35 cellular contexts compared by ENCODE assay signal in genomic region chr16:79475841-79476240, GRCh38.
DNase-seq lines count a peak whose midpoint lies in the region; ATAC-seq, FAIRE-seq and TF ChIP-seq lines count a peak whose summit lies in the region.
"Had no signal": no experiment of that assay in that cellular context is flagged by ENCODE, and none has a peak within 500 bp of the region (broad histone marks: within the 10 kb centered on the region; RNA-seq: fewer than 3 reads in every experiment).

No MANE protein-coding gene starts in this region.

- peak overlapping the region; percentile 39 for H3K27ac Mint-ChIP-seq in neural progenitor cell
- H3K27ac Mint-ChIP-seq: B cell; CD4-positive, alpha-beta memory T cell; CD4-positive, alpha-beta T cell; CD4-positive, CD25-positive, alpha-beta regulatory T cell; CD8-positive, alpha-beta T cell had no signal

- H3K4me2 ChIP-seq in K562 (ENCODE audit: insufficient read depth, low read length) (no peak overlapping the region), neural progenitor cell (no peak overlapping the region)
- H3K4me2 ChIP-seq: A549; BLaER1; BLaER1 treated with 17β-estradiol and CSF1 and Interleukin-3, amounts not matched to agents 10 nM and 100 nM had no signal

- intact Hi-C loops in K562 (cut with micrococcal nuclease), result no loop called here

- H3K36me3 ChIP-seq in HEK293 (ENCODE audit: control insufficient read depth in 2 of 2, insufficient read depth in 1 of 2, low read length in 2 of 2) (no peaks in the 10 kb centered on the region), K562 (ENCODE audit: control insufficient read depth, insufficient read depth, low read length) (no peaks in the 10 kb centered on the region), neural progenitor cell (no peaks in the 10 kb centered on the region)
- H3K36me3 ChIP-seq: BE2C; BLaER1; BLaER1 treated with 17β-estradiol and CSF1 and Interleukin-3, amounts not matched to agents 10 nM and 100 nM had no signal

- H3K9me3 Mint-ChIP-seq in neural progenitor cell, result no peaks in the 10 kb centered on the region
- H3K9me3 Mint-ChIP-seq: CD14-positive monocyte; CD4-positive, alpha-beta memory T cell; CD4-positive, alpha-beta T cell; CD4-positive, CD25-positive, alpha-beta regulatory T cell; CD8-positive, alpha-beta T cell had no signal

- H3K9me3 ChIP-seq in HEK293 (ENCODE audit: control insufficient read depth, insufficient read depth, low read depth, low read length) (no peaks in the 10 kb centered on the region), K562 (replicated peaks; ENCODE audit: control insufficient read depth, insufficient read depth, low read depth, low read length) (no peaks in the 10 kb centered on the region), neural progenitor cell (ENCODE audit: low read depth) (no peaks in the 10 kb centered on the region)
- H3K9me3 ChIP-seq: A549, BE2C, BLaER1, Caco-2 had no signal

- 0% methylated on average over 4 of the region's 4 CpGs for WGBS in K562 (ENCODE audit: insufficient coverage, low coverage, missing lambda C conversion rate)

- H3K36me3 Mint-ChIP-seq in neural progenitor cell, result no peaks in the 10 kb centered on the region
- H3K36me3 Mint-ChIP-seq: CD14-positive monocyte; CD4-positive, alpha-beta memory T cell; CD4-positive, CD25-positive, alpha-beta regulatory T cell; CD8-positive, alpha-beta T cell had no signal

- POLR2A ChIA-PET in HEK293 (lab: Yijun Ruan, JAX), result no interaction called here
- POLR2A ChIA-PET in K562 (lab: Yijun Ruan, JAX), result no interaction called here

- FAIRE-seq in K562 (lab: Jason Lieb, UNC), result no peak
- FAIRE-seq: A204.1, A549, D721Med had no signal

- H3K9me1 ChIP-seq in K562 (ENCODE audit: control insufficient read depth, insufficient read depth, low read length), result no peaks in the 10 kb centered on the region

- H3K4me1 ChIP-seq in HEK293 (ENCODE audit: control insufficient read depth, insufficient read depth, low read length) (no peaks in the 10 kb centered on the region), K562 (replicated peaks in 1 of 2; ENCODE audit: control insufficient read depth in 2 of 2, insufficient read depth in 2 of 2, low read length in 2 of 2) (no peaks in the 10 kb centered on the region), neural progenitor cell (no peaks in the 10 kb centered on the region)
- H3K4me1 ChIP-seq: A549, BE2C, BLaER1, Caco-2 had no signal

- CTCF ChIA-PET in HEK293 (lab: Yijun Ruan, JAX) (interaction anchor here (0.5 kb wide), 1 partner anchor 126 kb away, joined by 7 read pairs; no protein-coding TSS in a partner anchor), K562 (lab: Yijun Ruan, JAX; ENCODE audit: low intra/inter-chr PET ratio) (no interaction called here)

- BruUV-seq in K562 (replicated peaks; lab: Mats Ljungman, UMichigan), result no TSS peak

- no peaks in the 10 kb centered on the region for H3K79me2 ChIP-seq in K562 (ENCODE audit: control insufficient read depth, insufficient read depth, low read length)
- no peaks in the 10 kb centered on the region for H3K79me2 ChIP-seq in neural progenitor cell (ENCODE audit: low read depth)

- H2AFZ ChIP-seq in K562 (ENCODE audit: low read depth, low read length) (no peak overlapping the region), neural progenitor cell (replicated peaks) (no peak overlapping the region)

- TF ChIP-seq POLR2A in K562 (conservative IDR thresholded peaks at IDR 0.05), result no peak

- no peak for TF ChIP-seq RAD21 in K562 (CRISPR knock-in tag; conservative IDR thresholded peaks at IDR 0.05 in 1 of 2, IDR thresholded peaks at IDR 0.05 in 1 of 2)

- DNase-seq in K562 (ENCODE audit: extremely low read depth in 1 of 4, low spot score in 3 of 4) (no peak), neural progenitor cell (ENCODE audit: low spot score) (no peak), NCI-H69 (lab: John Stamatoyannopoulos, UW) (no peak), RPMI8226 (no peak), SHP77 (lab: John Stamatoyannopoulos, UW) (no peak)
- DNase-seq: 8988T; ACHN; AML-193; BE2C; C1 segment of cervical spinal cord; Caco-2; Calu3; CD4-positive, alpha-beta memory T cell; CD4-positive, alpha-beta T cell; CD4-positive, CD25-positive, alpha-beta regulatory T cell; CD8-positive, alpha-beta memory T cell; CD8-positive, alpha-beta T cell; COR-L47; DMS 273 treated with DMSO at 0.1 percent for 48 hours; DMS153; DMS53; DMS79; DMS79 treated with DMSO at 0.1 percent for 48 hours; DND-41; EL had no signal

- TF ChIP-seq EP300 in K562 (IDR thresholded peaks at IDR 0.05; ENCODE audit: low read length), result no peak

- ATAC-seq in K562, result no peak
- ATAC-seq: A549; CD8-positive, alpha-beta T cell had no signal

- H3F3A ChIP-seq in neural progenitor cell (ENCODE audit: low read depth), result no peaks in the 10 kb centered on the region

- H3K27ac ChIP-seq in HEK293 (ENCODE audit: extremely low read depth, low read depth, low read length) (no peak overlapping the region), K562 (ENCODE audit: extremely low read depth, low read depth, low read length) (no peak overlapping the region), neural progenitor cell (no peak overlapping the region)
- H3K27ac ChIP-seq: 22Rv1; A549; BLaER1; BLaER1 treated with 17β-estradiol and CSF1 and Interleukin-3, amounts not matched to agents 10 nM and 100 nM; C4-2B had no signal

- no peak overlapping the region for H3K4me3 Mint-ChIP-seq in neural progenitor cell
- H3K4me3 Mint-ChIP-seq: B cell; CD14-positive monocyte; CD4-positive, alpha-beta memory T cell; CD4-positive, alpha-beta T cell; CD4-positive, CD25-positive, alpha-beta regulatory T cell; CD8-positive, alpha-beta memory T cell; CD8-positive, alpha-beta T cell had no signal

- H3K9ac ChIP-seq in K562 (ENCODE audit: insufficient read depth in 1 of 2, low read depth in 2 of 2, low read length in 2 of 2) (no peak overlapping the region), neural progenitor cell (no peak overlapping the region)
- H3K9ac ChIP-seq: BLaER1; BLaER1 treated with 17β-estradiol and CSF1 and Interleukin-3, amounts not matched to agents 10 nM and 100 nM had no signal

- H3K4me3 ChIP-seq in HEK293 (ENCODE audit: low read depth, low read length) (no peak overlapping the region), K562 (no peak overlapping the region), neural progenitor cell (no peak overlapping the region)
- H3K4me3 ChIP-seq: A549; BLaER1; BLaER1 treated with 17β-estradiol and CSF1 and Interleukin-3, amounts not matched to agents 10 nM and 100 nM had no signal

- peaks cover 11% of the 10 kb centered on the region for H3K4me1 Mint-ChIP-seq in neural progenitor cell
- H3K4me1 Mint-ChIP-seq: B cell; CD4-positive, alpha-beta memory T cell; CD4-positive, CD25-positive, alpha-beta regulatory T cell; CD8-positive, alpha-beta memory T cell had no signal

- no peaks in the 10 kb centered on the region for H4K20me1 ChIP-seq in K562 (replicated peaks; ENCODE audit: control insufficient read depth, insufficient read depth, low read length)
- no peaks in the 10 kb centered on the region for H4K20me1 ChIP-seq in neural progenitor cell (ENCODE audit: low read depth)
- H4K20me1 ChIP-seq: BLaER1; BLaER1 treated with 17β-estradiol and CSF1 and Interleukin-3, amounts not matched to agents 10 nM and 100 nM had no signal

- TF ChIP-seq CTCF in HEK293 (tag by site-specific recombination; IDR thresholded peaks at IDR 0.05) (no peak), K562 (IDR thresholded peaks at IDR 0.05 in 2 of 3, conservative IDR thresholded peaks at IDR 0.05 in 1 of 3; ENCODE audit: insufficient read depth in 2 of 3, low read depth in 1 of 3, low read length in 3 of 3) (no peak), neural progenitor cell (IDR thresholded peaks at IDR 0.05) (no peak)

- H3K27me3 ChIP-seq in K562 (ENCODE audit: control insufficient read depth in 2 of 2, insufficient read depth in 2 of 2, low read length in 2 of 2) (peaks cover 0 to 16% of the 10 kb centered on the region in 2 experiments; a peak in 2 of 5 replicates), neural progenitor cell (no peaks in the 10 kb centered on the region)
- H3K27me3 ChIP-seq: BE2C; BLaER1; BLaER1 treated with 17β-estradiol and CSF1 and Interleukin-3, amounts not matched to agents 10 nM and 100 nM had no signal

- peaks cover 4% of the 10 kb centered on the region for H3K27me3 Mint-ChIP-seq in neural progenitor cell (ENCODE audit: insufficient read depth, low read depth)
- H3K27me3 Mint-ChIP-seq: B cell; CD4-positive, alpha-beta memory T cell; CD4-positive, alpha-beta T cell had no signal

- in situ Hi-C loops in K562 (cut with MboI), result no loop called here

TF ChIP-seq in HEK293, 187 proteins besides CTCF, POLR2A, EP300 and RAD21:
- TF ChIP-seq MYNN (tag by site-specific recombination; IDR thresholded peaks at IDR 0.05; ENCODE audit: borderline replicate concordance), result no peak
- no peak for TF ChIP-seq ZNF707 (tag by site-specific recombination; IDR thresholded peaks at IDR 0.05)
- TF ChIP-seq ZNF10 (tag by site-specific recombination; IDR thresholded peaks at IDR 0.05), result peak; percentile 98

TF ChIP-seq in K562, 482 proteins besides CTCF, POLR2A, EP300 and RAD21:
- TF ChIP-seq RBM25 (IDR thresholded peaks at IDR 0.05; ENCODE audit: low read depth, low read length, severe bottlenecking) (peak; percentile 47), MLLT1 (IDR thresholded peaks at IDR 0.05) (no peak), FOXM1 (IDR thresholded peaks at IDR 0.05; ENCODE audit: low read depth) (0 out of 2 replicates have a peak, but pooled peaks have one; percentile 13), FOXM1 (CRISPR knock-in tag; IDR thresholded peaks at IDR 0.05; ENCODE audit: low read depth) (no peak), ZNF134 (CRISPR knock-in tag; conservative IDR thresholded peaks at IDR 0.05) (peak; percentile 98)
